In genomic region chr7:100431286-100431735, GRCh38 we compare ENCODE assay signal across 8 cellular contexts. TPM values are rescaled to one million over a fixed set of nuclear protein-coding genes. Genes with fewer than 3 reads are reported as not detected.
A peak's percentile ranks its signal among the peaks of the same experiment; 100 is the strongest.
DNase-seq lines count a peak whose midpoint lies in the region; ATAC-seq and TF ChIP-seq lines count a peak whose summit lies in the region.

No MANE protein-coding gene starts in this region.

- POLR2A ChIA-PET in WTC11 (lab: Charles Lee): interaction anchor here (0.6 kb wide), 1 partner anchor 16 kb away, joined by 3 read pairs; no protein-coding TSS in a partner anchor

- no peaks in the 10 kb centered on the region for H3K9me3 ChIP-seq in skeletal muscle tissue (ENCODE audit: control insufficient read depth in 3 of 3, low read length in 3 of 3)

- peaks cover 39% of the 10 kb centered on the region for H3F3A ChIP-seq in GM23338 (replicated peaks; ENCODE audit: low read depth)

- H3K9ac ChIP-seq in skeletal muscle tissue (ENCODE audit: low read depth in 1 of 3, low read length in 3 of 3): peak overlapping the region in 2 of 3 donors; percentile 32 to 97

- H3K27ac ChIP-seq in GM23338 (ENCODE audit: low read depth): no peak overlapping the region; the same call in 1 of the 2 replicates
- no peak overlapping the region for H3K27ac ChIP-seq in skeletal muscle tissue (ENCODE audit: low read depth, low read length)

- H3K4me3 Mint-ChIP-seq in GM23338: peak overlapping the region; percentile 93
- peak overlapping the region; percentile 77 for H3K4me3 Mint-ChIP-seq in WTC11

- TF ChIP-seq CTCF in GM23338 (conservative IDR thresholded peaks at IDR 0.05; ENCODE audit: low read depth in 2 of 2) (no peak), WTC11 (IDR thresholded peaks at IDR 0.05) (no peak), foreskin fibroblast (IDR thresholded peaks at IDR 0.05; ENCODE audit: low read depth, low read length) (no peak)

- peaks cover 3% of the 10 kb centered on the region; the same call in 1 of the 2 replicates for H4K20me1 ChIP-seq in GM23338 (replicated peaks; ENCODE audit: insufficient read depth)

- peaks cover 44% of the 10 kb centered on the region for H3K79me2 ChIP-seq in GM23338 (replicated peaks; ENCODE audit: insufficient read depth)

- H3K27me3 ChIP-seq in GM23338 (ENCODE audit: insufficient read depth) (peaks cover 9% of the 10 kb centered on the region), skeletal muscle tissue (ENCODE audit: control insufficient read depth in 3 of 3, insufficient read depth in 3 of 3, low read length in 3 of 3) (no peaks in the 10 kb centered on the region)

- H3K27me3 Mint-ChIP-seq in GM23338 (ENCODE audit: insufficient read depth, low read depth, poor library complexity) (peaks cover 45% of the 10 kb centered on the region), WTC11 (ENCODE audit: low read depth) (peaks cover 23% of the 10 kb centered on the region)

- peaks cover 20% of the 10 kb centered on the region for H3K9me3 Mint-ChIP-seq in GM23338
- peaks cover 4% of the 10 kb centered on the region; the same call in 1 of the 2 replicates for H3K9me3 Mint-ChIP-seq in WTC11

- peak overlapping the region; percentile 79 for H3K4me2 ChIP-seq in GM23338

- peak overlapping the region; percentile 56; the same call in 1 of the 2 replicates for H3K27ac Mint-ChIP-seq in GM23338
- peak overlapping the region; percentile 92 for H3K27ac Mint-ChIP-seq in WTC11

- ATAC-seq in GM23338 (no peak), WTC11 (no peak), HG03521 (IDR thresholded peaks at IDR 0.05; ENCODE audit: unreplicated experiment) (no peak)

- no peak overlapping the region for H2AFZ ChIP-seq in GM23338

- no peak for DNase-seq in GM23338 (ENCODE audit: low spot score)
- DNase-seq in WTC11 (ENCODE audit: low spot score): no peak
- DNase-seq in foreskin fibroblast: no peak
- DNase-seq in SK-N-DZ (ENCODE audit: low spot score): no peak
- no peak for DNase-seq in NCI-H510A treated with DMSO at 0.1 percent for 48 hours (lab: John Stamatoyannopoulos, UW)
- DNase-seq in NCI-H2196 (lab: John Stamatoyannopoulos, UW; ENCODE audit: unreplicated experiment): no peak

- H3K4me3 ChIP-seq in GM23338 (peak overlapping the region; percentile 67), foreskin fibroblast (ENCODE audit: low read depth in 1 of 2, low read length in 2 of 2) (peak overlapping the region; percentile 56 to 93), skeletal muscle tissue (ENCODE audit: low read length in 3 of 3) (peak overlapping the region in 1 of 3 donors; percentile 63)

- H3K36me3 ChIP-seq in GM23338 (ENCODE audit: insufficient read depth) (peaks cover 9% of the 10 kb centered on the region; the same call in 1 of the 2 replicates), skeletal muscle tissue (ENCODE audit: control insufficient read depth in 3 of 3, insufficient read depth in 3 of 3, low read length in 3 of 3) (peaks cover 20 to 28% (median 21%) of the 10 kb centered on the region in 3 donors)

- peaks cover 29% of the 10 kb centered on the region; the same call in 1 of the 2 replicates for H3K4me1 ChIP-seq in GM23338 (ENCODE audit: insufficient read depth)
- H3K4me1 ChIP-seq in skeletal muscle tissue (ENCODE audit: control insufficient read depth in 3 of 3, insufficient read depth in 3 of 3, low read length in 3 of 3): peaks cover 48 to 55% (median 49%) of the 10 kb centered on the region in 3 donors

- H3K4me1 Mint-ChIP-seq in GM23338 (peaks cover 48% of the 10 kb centered on the region), WTC11 (peaks cover 36% of the 10 kb centered on the region)

- CTCF ChIA-PET in WTC11 (lab: Charles Lee): no interaction called here

- H3K9me2 ChIP-seq in GM23338 (ENCODE audit: insufficient read depth): 0 out of 2 replicates have a peak, but pooled peaks cover 3% of the 10 kb centered on the region

- peaks cover 59% of the 10 kb centered on the region for H3K36me3 Mint-ChIP-seq in GM23338 (ENCODE audit: low read depth)
- H3K36me3 Mint-ChIP-seq in WTC11: peaks cover 33% of the 10 kb centered on the region

TF ChIP-seq in GM23338, 12 proteins besides CTCF, POLR2A, EP300 and RAD21:
- no peak for TF ChIP-seq REST (IDR thresholded peaks at IDR 0.05; ENCODE audit: unreplicated experiment)
TF ChIP-seq in GM23338: peak in this region for 0.

TF ChIP-seq in WTC11, 78 proteins besides CTCF, POLR2A, EP300 and RAD21:
- TF ChIP-seq, protein P1, sequence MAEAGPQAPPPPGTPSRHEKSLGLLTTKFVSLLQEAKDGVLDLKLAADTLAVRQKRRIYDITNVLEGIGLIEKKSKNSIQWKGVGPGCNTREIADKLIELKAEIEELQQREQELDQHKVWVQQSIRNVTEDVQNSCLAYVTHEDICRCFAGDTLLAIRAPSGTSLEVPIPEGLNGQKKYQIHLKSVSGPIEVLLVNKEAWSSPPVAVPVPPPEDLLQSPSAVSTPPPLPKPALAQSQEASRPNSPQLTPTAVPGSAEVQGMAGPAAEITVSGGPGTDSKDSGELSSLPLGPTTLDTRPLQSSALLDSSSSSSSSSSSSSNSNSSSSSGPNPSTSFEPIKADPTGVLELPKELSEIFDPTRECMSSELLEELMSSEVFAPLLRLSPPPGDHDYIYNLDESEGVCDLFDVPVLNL (CRISPR knock-in tag; IDR thresholded peaks at IDR 0.05; ENCODE audit: borderline replicate concordance, low read depth): no peak
- 0 out of 2 replicates have a peak, but pooled peaks have one; percentile 25 for TF ChIP-seq FOXP1 (CRISPR knock-in tag; IDR thresholded peaks at IDR 0.05; ENCODE audit: borderline replicate concordance)

RNA-seq across cellular contexts. Expression of gene MEPCE, which starts 1.7 kb away (rescaled TPM):
- 21.7 and 32.6 TPM in 2 replicates for total RNA-seq in GM23338 (2014; rRNA removed; shearing (Covaris generic))
- polyA plus RNA-seq in GM23338 (2016; fragmentation: Nextera tagmentation; extraction: Ambion mirVana): 10.0 and 11.4 TPM in 2 replicates
- total RNA-seq in WTC11 (2021): 41.9 to 49.6 TPM (median 47.7 TPM) in 3 replicates
- 30.8 TPM for total RNA-seq in skeletal muscle tissue
- 21.8 and 28.3 TPM in 2 replicates for polyA plus RNA-seq in SK-N-DZ (2014; cell fraction: cytosol; rRNA removed)
- polyA plus RNA-seq in SK-N-DZ (2014; cell fraction: nucleus; rRNA removed): 20.0 and 21.4 TPM in 2 replicates

RNA-seq across cellular contexts. Expression of gene ZCWPW1, which starts 2.8 kb away (rescaled TPM):
- 0.59 and 1.0 TPM in 2 replicates for total RNA-seq in GM23338 (2014; rRNA removed; shearing (Covaris generic))
- 2.7 and 4.3 TPM in 2 replicates for polyA plus RNA-seq in GM23338 (2016; fragmentation: Nextera tagmentation; extraction: Ambion mirVana)
- total RNA-seq in WTC11 (2021) (1.4 to 1.5 TPM (median 1.4 TPM) in 3 replicates), skeletal muscle tissue (3.1 TPM)
- 0.52 and 3.6 TPM in 2 replicates for polyA plus RNA-seq in SK-N-DZ (2014; cell fraction: cytosol; rRNA removed)
- polyA plus RNA-seq in SK-N-DZ (2014; cell fraction: nucleus; rRNA removed): 3.4 and 5.2 TPM in 2 replicates

RNA-seq across cellular contexts. Expression of gene PPP1R35, which starts 5.0 kb away (rescaled TPM):
- total RNA-seq in GM23338 (2014; rRNA removed; shearing (Covaris generic)): 47.8 and 58.9 TPM in 2 replicates
- 89.3 and 106 TPM in 2 replicates for polyA plus RNA-seq in GM23338 (2016; fragmentation: Nextera tagmentation; extraction: Ambion mirVana)
- total RNA-seq in WTC11 (2021) (85.9 to 90.8 TPM (median 88.3 TPM) in 3 replicates), skeletal muscle tissue (5.2 TPM)
- 30.0 and 50.0 TPM in 2 replicates for polyA plus RNA-seq in SK-N-DZ (2014; cell fraction: cytosol; rRNA removed)
- polyA plus RNA-seq in SK-N-DZ (2014; cell fraction: nucleus; rRNA removed): 114 and 118 TPM in 2 replicates

RNA-seq across cellular contexts. Expression of gene SPACDR, which starts 32.7 kb away (rescaled TPM):
- total RNA-seq in GM23338 (2014; rRNA removed; shearing (Covaris generic)): 0.52 TPM in 1 of 2 replicates, not detected in the other
- 0.42 TPM in 1 of 2 replicates, not detected in the other for polyA plus RNA-seq in GM23338 (2016; fragmentation: Nextera tagmentation; extraction: Ambion mirVana)
- total RNA-seq in WTC11 (2021): 0.33 to 0.48 TPM (median 0.39 TPM) in 3 replicates
- total RNA-seq in skeletal muscle tissue: not detected
- not detected in 2 replicates for polyA plus RNA-seq in SK-N-DZ (2014; cell fraction: cytosol; rRNA removed)
- 1.8 TPM in 1 of 2 replicates, not detected in the other for polyA plus RNA-seq in SK-N-DZ (2014; cell fraction: nucleus; rRNA removed)

RNA-seq across cellular contexts. Expression of gene TSC22D4, which starts 47.7 kb away (rescaled TPM):
- 22.6 and 24.9 TPM in 2 replicates for total RNA-seq in GM23338 (2014; rRNA removed; shearing (Covaris generic))
- 14.6 and 16.4 TPM in 2 replicates for polyA plus RNA-seq in GM23338 (2016; fragmentation: Nextera tagmentation; extraction: Ambion mirVana)
- total RNA-seq in WTC11 (2021) (27.5 to 34.5 TPM (median 29.7 TPM) in 3 replicates), skeletal muscle tissue (13.6 TPM)
- 21.1 and 24.7 TPM in 2 replicates for polyA plus RNA-seq in SK-N-DZ (2014; cell fraction: cytosol; rRNA removed)
- polyA plus RNA-seq in SK-N-DZ (2014; cell fraction: nucleus; rRNA removed): 16.0 and 23.2 TPM in 2 replicates
